ENCODE assay signal across 2 cellular contexts in the genomic region with DNA sequence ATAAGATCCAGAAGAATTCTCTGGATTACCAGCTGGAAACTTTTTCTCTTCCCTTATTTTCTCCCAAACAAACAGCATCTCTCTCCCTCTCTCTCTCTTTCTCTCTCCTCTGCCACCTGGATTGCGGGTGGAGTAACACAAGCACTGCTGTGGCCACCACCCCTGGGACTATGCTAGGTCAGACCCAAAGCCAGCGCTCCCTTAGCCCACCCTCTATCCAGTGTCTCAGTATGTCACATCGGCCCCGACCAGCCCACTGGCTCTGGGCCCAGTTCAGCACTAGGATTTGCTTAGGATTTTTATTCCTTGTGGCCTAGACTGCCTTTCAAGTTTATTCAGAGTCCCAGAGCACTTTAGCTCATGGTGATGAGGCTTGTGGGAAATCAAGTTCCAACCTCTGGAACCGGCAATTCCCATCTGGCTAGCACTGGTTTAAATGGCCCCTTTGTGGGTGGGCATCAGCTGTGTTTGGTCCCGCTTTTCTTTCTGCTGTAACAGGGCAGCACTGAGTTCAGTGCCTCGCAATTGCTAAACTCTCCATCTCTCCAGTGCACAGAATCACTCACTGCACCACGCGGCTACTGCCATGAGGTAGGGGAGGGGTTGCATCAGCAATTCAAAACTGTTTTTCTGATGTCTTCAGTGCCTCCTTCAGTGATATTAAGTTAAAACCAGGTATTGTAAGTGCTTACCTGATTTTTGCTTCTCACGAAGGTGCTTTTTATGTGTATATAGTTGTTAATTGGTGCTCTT.
TF ChIP-seq lines count a peak whose summit lies in the region.

No MANE protein-coding gene starts in this region.

TF ChIP-seq in GM23338, 12 proteins besides CTCF, POLR2A, EP300 and RAD21:
- TF ChIP-seq, protein P1, sequence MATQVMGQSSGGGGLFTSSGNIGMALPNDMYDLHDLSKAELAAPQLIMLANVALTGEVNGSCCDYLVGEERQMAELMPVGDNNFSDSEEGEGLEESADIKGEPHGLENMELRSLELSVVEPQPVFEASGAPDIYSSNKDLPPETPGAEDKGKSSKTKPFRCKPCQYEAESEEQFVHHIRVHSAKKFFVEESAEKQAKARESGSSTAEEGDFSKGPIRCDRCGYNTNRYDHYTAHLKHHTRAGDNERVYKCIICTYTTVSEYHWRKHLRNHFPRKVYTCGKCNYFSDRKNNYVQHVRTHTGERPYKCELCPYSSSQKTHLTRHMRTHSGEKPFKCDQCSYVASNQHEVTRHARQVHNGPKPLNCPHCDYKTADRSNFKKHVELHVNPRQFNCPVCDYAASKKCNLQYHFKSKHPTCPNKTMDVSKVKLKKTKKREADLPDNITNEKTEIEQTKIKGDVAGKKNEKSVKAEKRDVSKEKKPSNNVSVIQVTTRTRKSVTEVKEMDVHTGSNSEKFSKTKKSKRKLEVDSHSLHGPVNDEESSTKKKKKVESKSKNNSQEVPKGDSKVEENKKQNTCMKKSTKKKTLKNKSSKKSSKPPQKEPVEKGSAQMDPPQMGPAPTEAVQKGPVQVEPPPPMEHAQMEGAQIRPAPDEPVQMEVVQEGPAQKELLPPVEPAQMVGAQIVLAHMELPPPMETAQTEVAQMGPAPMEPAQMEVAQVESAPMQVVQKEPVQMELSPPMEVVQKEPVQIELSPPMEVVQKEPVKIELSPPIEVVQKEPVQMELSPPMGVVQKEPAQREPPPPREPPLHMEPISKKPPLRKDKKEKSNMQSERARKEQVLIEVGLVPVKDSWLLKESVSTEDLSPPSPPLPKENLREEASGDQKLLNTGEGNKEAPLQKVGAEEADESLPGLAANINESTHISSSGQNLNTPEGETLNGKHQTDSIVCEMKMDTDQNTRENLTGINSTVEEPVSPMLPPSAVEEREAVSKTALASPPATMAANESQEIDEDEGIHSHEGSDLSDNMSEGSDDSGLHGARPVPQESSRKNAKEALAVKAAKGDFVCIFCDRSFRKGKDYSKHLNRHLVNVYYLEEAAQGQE (IDR thresholded peaks at IDR 0.05; ENCODE audit: unreplicated experiment), result no peak
- TF ChIP-seq EZH2phosphoT487 (IDR thresholded peaks at IDR 0.05; ENCODE audit: unreplicated experiment) (no peak), NANOG (IDR thresholded peaks at IDR 0.05; ENCODE audit: borderline replicate concordance) (no peak), POLR2AphosphoS5 (IDR thresholded peaks at IDR 0.05; ENCODE audit: low read depth) (no peak), EZH2 (IDR thresholded peaks at IDR 0.05; ENCODE audit: low read depth, unreplicated experiment) (no peak), ZNF331 (CRISPR knock-in tag; IDR thresholded peaks at IDR 0.05; ENCODE audit: low read depth) (no peak)
- TF ChIP-seq, protein P2, sequence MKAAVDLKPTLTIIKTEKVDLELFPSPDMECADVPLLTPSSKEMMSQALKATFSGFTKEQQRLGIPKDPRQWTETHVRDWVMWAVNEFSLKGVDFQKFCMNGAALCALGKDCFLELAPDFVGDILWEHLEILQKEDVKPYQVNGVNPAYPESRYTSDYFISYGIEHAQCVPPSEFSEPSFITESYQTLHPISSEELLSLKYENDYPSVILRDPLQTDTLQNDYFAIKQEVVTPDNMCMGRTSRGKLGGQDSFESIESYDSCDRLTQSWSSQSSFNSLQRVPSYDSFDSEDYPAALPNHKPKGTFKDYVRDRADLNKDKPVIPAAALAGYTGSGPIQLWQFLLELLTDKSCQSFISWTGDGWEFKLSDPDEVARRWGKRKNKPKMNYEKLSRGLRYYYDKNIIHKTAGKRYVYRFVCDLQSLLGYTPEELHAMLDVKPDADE (IDR thresholded peaks at IDR 0.05), result no peak
TF ChIP-seq in GM23338: peak in this region for 0.

TF ChIP-seq in WTC11, 78 proteins besides CTCF, POLR2A, EP300 and RAD21 (continued from another document):
- TF ChIP-seq, protein P3, sequence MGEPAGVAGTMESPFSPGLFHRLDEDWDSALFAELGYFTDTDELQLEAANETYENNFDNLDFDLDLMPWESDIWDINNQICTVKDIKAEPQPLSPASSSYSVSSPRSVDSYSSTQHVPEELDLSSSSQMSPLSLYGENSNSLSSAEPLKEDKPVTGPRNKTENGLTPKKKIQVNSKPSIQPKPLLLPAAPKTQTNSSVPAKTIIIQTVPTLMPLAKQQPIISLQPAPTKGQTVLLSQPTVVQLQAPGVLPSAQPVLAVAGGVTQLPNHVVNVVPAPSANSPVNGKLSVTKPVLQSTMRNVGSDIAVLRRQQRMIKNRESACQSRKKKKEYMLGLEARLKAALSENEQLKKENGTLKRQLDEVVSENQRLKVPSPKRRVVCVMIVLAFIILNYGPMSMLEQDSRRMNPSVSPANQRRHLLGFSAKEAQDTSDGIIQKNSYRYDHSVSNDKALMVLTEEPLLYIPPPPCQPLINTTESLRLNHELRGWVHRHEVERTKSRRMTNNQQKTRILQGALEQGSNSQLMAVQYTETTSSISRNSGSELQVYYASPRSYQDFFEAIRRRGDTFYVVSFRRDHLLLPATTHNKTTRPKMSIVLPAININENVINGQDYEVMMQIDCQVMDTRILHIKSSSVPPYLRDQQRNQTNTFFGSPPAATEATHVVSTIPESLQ (CRISPR knock-in tag; IDR thresholded peaks at IDR 0.05), result no peak
- TF ChIP-seq ZNF317 (CRISPR knock-in tag; IDR thresholded peaks at IDR 0.05; ENCODE audit: borderline replicate concordance, low read depth) (no peak), GTF2I (CRISPR knock-in tag; conservative IDR thresholded peaks at IDR 0.05) (no peak), ZNF121 (CRISPR knock-in tag; IDR thresholded peaks at IDR 0.05) (no peak)
- TF ChIP-seq, protein P4, sequence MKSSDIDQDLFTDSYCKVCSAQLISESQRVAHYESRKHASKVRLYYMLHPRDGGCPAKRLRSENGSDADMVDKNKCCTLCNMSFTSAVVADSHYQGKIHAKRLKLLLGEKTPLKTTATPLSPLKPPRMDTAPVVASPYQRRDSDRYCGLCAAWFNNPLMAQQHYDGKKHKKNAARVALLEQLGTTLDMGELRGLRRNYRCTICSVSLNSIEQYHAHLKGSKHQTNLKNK (CRISPR knock-in tag; IDR thresholded peaks at IDR 0.05), result no peak
- TF ChIP-seq, protein P5, sequence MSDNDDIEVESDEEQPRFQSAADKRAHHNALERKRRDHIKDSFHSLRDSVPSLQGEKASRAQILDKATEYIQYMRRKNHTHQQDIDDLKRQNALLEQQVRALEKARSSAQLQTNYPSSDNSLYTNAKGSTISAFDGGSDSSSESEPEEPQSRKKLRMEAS (CRISPR knock-in tag; IDR thresholded peaks at IDR 0.05), result peak; percentile 78; the same call in 1 of the 2 replicates
